29 cellular contexts compared by ENCODE assay signal in genomic region chr10:88049204-88049603, GRCh38.
"Had no signal": no experiment of that assay in that cellular context is flagged by ENCODE, and none has a peak within 500 bp of the region (broad histone marks: within the 10 kb centered on the region; RNA-seq: fewer than 3 reads in every experiment).

No MANE protein-coding gene starts in this region.

- H3K27ac ChIP-seq: brain microvascular endothelial cell, coronary artery, dorsolateral prefrontal cortex, WERI-Rb-1 had no signal

- H3K4me1 Mint-ChIP-seq: central memory CD8-positive, alpha-beta T cell had no signal

- H3K27me3 Mint-ChIP-seq: activated B cell treated with CpG ODN at 0.5 μM for 24 hours; activated naive CD4-positive, alpha-beta T cell treated with anti-CD3 and anti-CD28 coated beads, Interleukin-2, amount 50 U/mL, for 24 hours; central memory CD8-positive, alpha-beta T cell; dendritic cell treated with granulocyte-macrophage colony-stimulating factor and Interleukin-4, amounts not matched to agents 40 ng/mL and 50 ng/mL, for 4 days; T-cell had no signal

- H3K27ac Mint-ChIP-seq: activated B cell treated with CpG ODN at 0.5 μM for 24 hours; activated naive CD4-positive, alpha-beta T cell treated with anti-CD3 and anti-CD28 coated beads for 36 hours; activated naive CD4-positive, alpha-beta T cell treated with anti-CD3 and anti-CD28 coated beads, Interleukin-2, amount 50 U/mL, for 24 hours; activated T-helper 1 cell treated with anti-CD3 and anti-CD28 coated beads, Interleukin-12 subunit alpha, Interleukin-12 subunit beta, Interleukin-2, Interleukin-4 antibody, amounts not matched to agents 30 ng/mL and 10 ng/mL and 1 ng/mL, durations not matched to agents 14 hours and 24 hours and 36 hours; activated T-helper 2 cell treated with anti-CD3 and anti-CD28 coated beads, Interferon-gamma antibody, Interleukin-2, Interleukin-4, amounts not matched to agents 10 μg/mL and 5 μg/mL and 100 μg/mL, durations not matched to agents 14 hours and 24 hours and 36 hours; dendritic cell treated with granulocyte-macrophage colony-stimulating factor and Interleukin-4, amounts not matched to agents 40 ng/mL and 50 ng/mL, for 4 days; endodermal cell; T-cell; T-helper 1 cell treated with Interleukin-12 subunit alpha and Interleukin-12 subunit beta and Interleukin-4 antibody, amounts not matched to agents 30 μg/mL and 1 μg/mL, for 36 hours had no signal

- H3K9me3 Mint-ChIP-seq: activated B cell treated with CpG ODN at 0.5 μM for 24 hours; activated naive CD4-positive, alpha-beta T cell treated with anti-CD3 and anti-CD28 coated beads for 36 hours; activated naive CD4-positive, alpha-beta T cell treated with anti-CD3 and anti-CD28 coated beads, Interleukin-2, amount 50 U/mL, for 24 hours; activated T-helper 2 cell treated with anti-CD3 and anti-CD28 coated beads, Interferon-gamma antibody, Interleukin-2, Interleukin-4, amounts not matched to agents 10 μg/mL and 5 μg/mL and 100 μg/mL, durations not matched to agents 14 hours and 24 hours and 36 hours; central memory CD8-positive, alpha-beta T cell; dendritic cell treated with granulocyte-macrophage colony-stimulating factor and Interleukin-4, amounts not matched to agents 40 ng/mL and 50 ng/mL, for 4 days; endodermal cell had no signal

- DNase-seq: activated B cell treated with CpG ODN at 0.5 μM for 24 hours; activated CD4-positive, alpha-beta T cell treated with anti-CD3 and anti-CD28 coated beads for 48 hours; activated CD4-positive, alpha-beta T cell treated with anti-CD3 and anti-CD28 coated beads, Interleukin-2, amount 50 U/mL, for 1 hour; activated CD4-positive, alpha-beta T cell treated with anti-CD3 and anti-CD28 coated beads, Interleukin-2, amount 50 U/mL, for 48 hours; activated CD8-positive, alpha-beta memory T cell treated with anti-CD3 and anti-CD28 coated beads, Interleukin-2, amount 50 U/mL, for 4 hours; activated effector memory CD4-positive, alpha-beta T cell treated with anti-CD3 and anti-CD28 coated beads, Interleukin-2, amount 50 U/mL, for 16 hours; activated naive CD4-positive, alpha-beta T cell treated with anti-CD3 and anti-CD28 coated beads for 36 hours; activated T-cell treated with anti-CD3 and anti-CD28 coated beads, Interleukin-2, amount 50 U/mL, for 1 hour; activated T-cell treated with anti-CD3 and anti-CD28 coated beads, Interleukin-2, amount 50 U/mL, for 48 hours; amniotic stem cell; anterior cingulate cortex; brain microvascular endothelial cell; dorsolateral prefrontal cortex; effector memory CD4-positive, alpha-beta T cell; endodermal cell; foreskin fibroblast; head of caudate nucleus; T-cell; T1000; WERI-Rb-1 had no signal

- ATAC-seq: activated CD4-positive, CD25-positive, alpha-beta regulatory T cell treated with anti-CD3 and anti-CD28 coated beads, Interleukin-2, amount 50 U/mL, for 24 hours; esophagus mucosa; T-cell had no signal

- H3K4me3 ChIP-seq: coronary artery, dorsolateral prefrontal cortex had no signal

- H3K36me3 ChIP-seq: brain microvascular endothelial cell, WERI-Rb-1 had no signal

- H3K4me3 Mint-ChIP-seq: activated B cell treated with CpG ODN at 0.5 μM for 24 hours; activated naive CD4-positive, alpha-beta T cell treated with anti-CD3 and anti-CD28 coated beads for 36 hours; activated naive CD4-positive, alpha-beta T cell treated with anti-CD3 and anti-CD28 coated beads, Interleukin-2, amount 50 U/mL, for 24 hours; activated T-helper 1 cell treated with anti-CD3 and anti-CD28 coated beads, Interleukin-12 subunit alpha, Interleukin-12 subunit beta, Interleukin-2, Interleukin-4 antibody, amounts not matched to agents 30 ng/mL and 10 ng/mL and 1 ng/mL, durations not matched to agents 14 hours and 24 hours and 36 hours; central memory CD8-positive, alpha-beta T cell; dendritic cell treated with granulocyte-macrophage colony-stimulating factor and Interleukin-4, amounts not matched to agents 40 ng/mL and 50 ng/mL, for 4 days; endodermal cell; T-cell; T-helper 1 cell treated with Interleukin-12 subunit alpha and Interleukin-12 subunit beta and Interleukin-4 antibody, amounts not matched to agents 30 μg/mL and 1 μg/mL, for 36 hours had no signal

- H3K36me3 Mint-ChIP-seq: T-cell had no signal

- H3K27me3 ChIP-seq: brain microvascular endothelial cell had no signal
